In genomic region chr6:48977573-48977972, GRCh38 we compare ENCODE assay signal across 20 cellular contexts.
DNase-seq lines count a peak whose midpoint lies in the region; ATAC-seq and TF ChIP-seq lines count a peak whose summit lies in the region.
"Had no signal": no experiment of that assay in that cellular context is flagged by ENCODE, and none has a peak within 500 bp of the region (broad histone marks: within the 10 kb centered on the region; RNA-seq: fewer than 3 reads in every experiment).

No MANE protein-coding gene starts in this region.

- TF ChIP-seq CTCF in PC-3 (conservative IDR thresholded peaks at IDR 0.05; ENCODE audit: low read depth, low read length) (no peak), fibroblast of the aortic adventitia (IDR thresholded peaks at IDR 0.05; ENCODE audit: insufficient read depth, low read length) (no peak), SK-N-SH (IDR thresholded peaks at IDR 0.05) (no peak)

- BruUV-seq in PC-3 (replicated peaks; lab: Mats Ljungman, UMichigan), result no TSS peak

- intact Hi-C loops in PC-3 (cut with micrococcal nuclease), result no loop called here
- intact Hi-C loops in activated T-helper 2 cell treated with anti-CD3 and anti-CD28 coated beads, Interferon-gamma antibody, Interleukin-2, Interleukin-4, amounts not matched to agents 10 μg/mL and 5 μg/mL and 100 μg/mL, durations not matched to agents 14 hours and 24 hours and 36 hours (cut with micrococcal nuclease), result no loop called here

- no peaks in the 10 kb centered on the region for H3K27me3 Mint-ChIP-seq in activated T-helper 2 cell treated with anti-CD3 and anti-CD28 coated beads, Interferon-gamma antibody, Interleukin-2, Interleukin-4, amounts not matched to agents 10 μg/mL and 5 μg/mL and 100 μg/mL, durations not matched to agents 14 hours and 24 hours and 36 hours (ENCODE audit: low read depth)
- H3K27me3 Mint-ChIP-seq: CD4-positive, alpha-beta T cell; CD8-positive, alpha-beta memory T cell had no signal

- ATAC-seq in PC-3 (peak; percentile 51), GM21717 (IDR thresholded peaks at IDR 0.05; ENCODE audit: unreplicated experiment) (no peak)
- ATAC-seq: A549, HCT116 had no signal

- DNase-seq in HCEC 1CT, result peak; percentile 3
- DNase-seq in PC-3, result no peak
- DNase-seq in fibroblast of the aortic adventitia (ENCODE audit: low read depth), result peak; percentile 20
- no peak for DNase-seq in SK-N-SH
- DNase-seq in activated T-helper 2 cell treated with anti-CD3 and anti-CD28 coated beads, Interferon-gamma antibody, Interleukin-2, Interleukin-4, amounts not matched to agents 10 μg/mL and 5 μg/mL and 100 μg/mL, durations not matched to agents 14 hours and 24 hours and 36 hours (ENCODE audit: low spot score), result no peak
- DNase-seq: 8988T; ACHN; AML-193; BE2C; CD4-positive, alpha-beta T cell; CD8-positive, alpha-beta memory T cell; DMS53; DMS79 treated with DMSO at 0.1 percent for 48 hours; H7 had no signal

- H3K9me2 ChIP-seq in PC-3 (replicated peaks; ENCODE audit: low read length), result no peaks in the 10 kb centered on the region
- no peaks in the 10 kb centered on the region for H3K9me2 ChIP-seq in SK-N-SH

- TF ChIP-seq RAD21 in SK-N-SH (IDR thresholded peaks at IDR 0.05; ENCODE audit: low read length), result no peak

- H2AFZ ChIP-seq in PC-3 (ENCODE audit: low read length), result 0 out of 2 replicates have a peak overlapping the region, but pooled peaks have one; percentile 15
- no peak overlapping the region for H2AFZ ChIP-seq in SK-N-SH (ENCODE audit: low read depth)
- H2AFZ ChIP-seq: GM23248 had no signal

- H3K36me3 ChIP-seq in PC-3 (ENCODE audit: low read depth, low read length), result no peaks in the 10 kb centered on the region
- no peaks in the 10 kb centered on the region for H3K36me3 ChIP-seq in SK-N-SH (replicated peaks in 1 of 2; ENCODE audit: control insufficient read depth in 1 of 2, insufficient read depth in 2 of 2, low read length in 1 of 2)
- H3K36me3 ChIP-seq: BE2C; BLaER1 treated with 17β-estradiol and CSF1 and Interleukin-3, amounts not matched to agents 10 nM and 100 nM had no signal

- H3K27ac ChIP-seq in PC-3 (ENCODE audit: low read length) (no peak overlapping the region), SK-N-SH (ENCODE audit: low read depth in 2 of 2, low read length in 1 of 2) (no peak overlapping the region)
- H3K27ac ChIP-seq: A549; BLaER1 treated with 17β-estradiol and CSF1 and Interleukin-3, amounts not matched to agents 10 nM and 100 nM; GM23248 had no signal

- H3K9ac ChIP-seq in PC-3 (ENCODE audit: low read length) (no peak overlapping the region), SK-N-SH (no peak overlapping the region)
- H3K9ac ChIP-seq: BLaER1 treated with 17β-estradiol and CSF1 and Interleukin-3, amounts not matched to agents 10 nM and 100 nM; GM23248 had no signal

- H3K27ac Mint-ChIP-seq in activated T-helper 2 cell treated with anti-CD3 and anti-CD28 coated beads, Interferon-gamma antibody, Interleukin-2, Interleukin-4, amounts not matched to agents 10 μg/mL and 5 μg/mL and 100 μg/mL, durations not matched to agents 14 hours and 24 hours and 36 hours, result no peak overlapping the region
- H3K27ac Mint-ChIP-seq: CD14-positive monocyte; CD4-positive, alpha-beta T cell; CD8-positive, alpha-beta memory T cell had no signal

- CTCF ChIA-PET in PC-3 (lab: Charles Lee) (no interaction called here), SK-N-SH (lab: Yijun Ruan, JAX) (no interaction called here)

- no peaks in the 10 kb centered on the region for H3K9me3 ChIP-seq in PC-3 (ENCODE audit: low read length)
- H3K9me3 ChIP-seq in SK-N-SH, result no peaks in the 10 kb centered on the region
- H3K9me3 ChIP-seq: A549, BE2C had no signal

- H3K4me1 ChIP-seq in PC-3 (ENCODE audit: insufficient read depth, low read length) (peaks cover 5% of the 10 kb centered on the region), SK-N-SH (ENCODE audit: control insufficient read depth in 1 of 2, insufficient read depth in 2 of 2, low read depth in 1 of 2, low read length in 1 of 2) (no peaks in the 10 kb centered on the region)
- H3K4me1 ChIP-seq: A549; BE2C; BLaER1 treated with 17β-estradiol and CSF1 and Interleukin-3, amounts not matched to agents 10 nM and 100 nM had no signal

- H3K79me2 ChIP-seq in PC-3 (ENCODE audit: low read length), result no peaks in the 10 kb centered on the region
- no peaks in the 10 kb centered on the region for H3K79me2 ChIP-seq in SK-N-SH (ENCODE audit: insufficient read depth)

- H3K4me2 ChIP-seq in PC-3 (ENCODE audit: low read length), result no peak overlapping the region
- no peak overlapping the region for H3K4me2 ChIP-seq in SK-N-SH
- H3K4me2 ChIP-seq: A549; BLaER1 treated with 17β-estradiol and CSF1 and Interleukin-3, amounts not matched to agents 10 nM and 100 nM had no signal

- H3K27me3 ChIP-seq in PC-3 (ENCODE audit: low read length) (no peaks in the 10 kb centered on the region), SK-N-SH (ENCODE audit: insufficient read depth) (no peaks in the 10 kb centered on the region)
- H3K27me3 ChIP-seq: BE2C; BLaER1 treated with 17β-estradiol and CSF1 and Interleukin-3, amounts not matched to agents 10 nM and 100 nM had no signal

- TF ChIP-seq EP300 in SK-N-SH (IDR thresholded peaks at IDR 0.05; ENCODE audit: borderline replicate concordance in 1 of 2, low read depth in 1 of 2, low read length in 1 of 2), result no peak

- peaks cover 5% of the 10 kb centered on the region for H3K9me3 Mint-ChIP-seq in activated T-helper 2 cell treated with anti-CD3 and anti-CD28 coated beads, Interferon-gamma antibody, Interleukin-2, Interleukin-4, amounts not matched to agents 10 μg/mL and 5 μg/mL and 100 μg/mL, durations not matched to agents 14 hours and 24 hours and 36 hours
- H3K9me3 Mint-ChIP-seq: CD4-positive, alpha-beta T cell had no signal

- H3K4me3 Mint-ChIP-seq in activated T-helper 2 cell treated with anti-CD3 and anti-CD28 coated beads, Interferon-gamma antibody, Interleukin-2, Interleukin-4, amounts not matched to agents 10 μg/mL and 5 μg/mL and 100 μg/mL, durations not matched to agents 14 hours and 24 hours and 36 hours (ENCODE audit: low read depth), result no peak overlapping the region
- H3K4me3 Mint-ChIP-seq: CD14-positive monocyte; CD4-positive, alpha-beta T cell; CD8-positive, alpha-beta memory T cell had no signal

- H4K20me1 ChIP-seq in PC-3 (ENCODE audit: low read length), result no peaks in the 10 kb centered on the region
- no peaks in the 10 kb centered on the region for H4K20me1 ChIP-seq in SK-N-SH (ENCODE audit: insufficient read depth)
- H4K20me1 ChIP-seq: BLaER1 treated with 17β-estradiol and CSF1 and Interleukin-3, amounts not matched to agents 10 nM and 100 nM had no signal

- H3F3A ChIP-seq in PC-3 (ENCODE audit: low read length, unreplicated experiment) (no peaks in the 10 kb centered on the region), SK-N-SH (replicated peaks; ENCODE audit: insufficient read depth) (no peaks in the 10 kb centered on the region)

- 48% methylated on average over 1 of the region's 1 CpG for WGBS in SK-N-SH (ENCODE audit: low lambda C conversion rate)

- H3K36me3 Mint-ChIP-seq in activated T-helper 2 cell treated with anti-CD3 and anti-CD28 coated beads, Interferon-gamma antibody, Interleukin-2, Interleukin-4, amounts not matched to agents 10 μg/mL and 5 μg/mL and 100 μg/mL, durations not matched to agents 14 hours and 24 hours and 36 hours (ENCODE audit: low read depth), result no peaks in the 10 kb centered on the region
- H3K36me3 Mint-ChIP-seq: CD14-positive monocyte; CD8-positive, alpha-beta memory T cell had no signal

- POLR2A ChIA-PET in PC-3 (lab: Charles Lee; ENCODE audit: unreplicated experiment), result no interaction called here
- POLR2A ChIA-PET in SK-N-SH (lab: Yijun Ruan, JAX), result no interaction called here

- no peaks in the 10 kb centered on the region for H3K4me1 Mint-ChIP-seq in activated T-helper 2 cell treated with anti-CD3 and anti-CD28 coated beads, Interferon-gamma antibody, Interleukin-2, Interleukin-4, amounts not matched to agents 10 μg/mL and 5 μg/mL and 100 μg/mL, durations not matched to agents 14 hours and 24 hours and 36 hours (ENCODE audit: low read depth)
- H3K4me1 Mint-ChIP-seq: CD14-positive monocyte; CD8-positive, alpha-beta memory T cell had no signal

- H3K4me3 ChIP-seq in PC-3 (ENCODE audit: low read length) (no peak overlapping the region), fibroblast of the aortic adventitia (ENCODE audit: low read depth, low read length) (no peak overlapping the region), SK-N-SH (ENCODE audit: low read depth in 2 of 2, low read length in 1 of 2) (no peak overlapping the region)
- H3K4me3 ChIP-seq: A549; BLaER1 treated with 17β-estradiol and CSF1 and Interleukin-3, amounts not matched to agents 10 nM and 100 nM; GM23248 had no signal

TF ChIP-seq in SK-N-SH, 30 proteins besides CTCF, POLR2A, EP300 and RAD21:
- TF ChIP-seq MEF2A (IDR thresholded peaks at IDR 0.05; ENCODE audit: borderline replicate concordance, low read depth) (no peak), YY1 (IDR thresholded peaks at IDR 0.05; ENCODE audit: low read depth) (no peak), FOXM1 (IDR thresholded peaks at IDR 0.05; ENCODE audit: low read depth) (no peak), GATA2 (CRISPR knock-in tag; IDR thresholded peaks at IDR 0.05) (no peak), USF2 (IDR thresholded peaks at IDR 0.05; ENCODE audit: borderline replicate concordance, low read depth, low read length) (no peak)
TF ChIP-seq in SK-N-SH: peak in this region for 0.

Comparison
In these comparisons a context has a peak if more than half of its experiments do, and no peak if none do; other contexts are left out.
1. DNase-seq: peak in HCEC 1CT (single experiment) and fibroblast of the aortic adventitia (single experiment); none in PC-3 (single experiment), SK-N-SH (single experiment) and activated T-helper 2 cell treated with anti-CD3 and anti-CD28 coated beads, Interferon-gamma antibody, Interleukin-2, Interleukin-4, amounts not matched to agents 10 μg/mL and 5 μg/mL and 100 μg/mL, durations not matched to agents 14 hours and 24 hours and 36 hours (single experiment).